In genomic region chr2:191836853-191837769, GRCh38 we compare ENCODE assay signal across 11 cellular contexts. TPM values are rescaled to one million over a fixed set of nuclear protein-coding genes. Genes with fewer than 3 reads are reported as not detected.
DNase-seq lines count a peak whose midpoint lies in the region; ATAC-seq, FAIRE-seq and TF ChIP-seq lines count a peak whose summit lies in the region.
"Had no signal": no experiment of that assay in that cellular context is flagged by ENCODE, and none has a peak within 500 bp of the region (broad histone marks: within the 10 kb centered on the region; RNA-seq: fewer than 3 reads in every experiment).

No MANE protein-coding gene starts in this region.

- peak; percentile 10 for DNase-seq in fibroblast of gingiva (ENCODE audit: low read depth)
- DNase-seq in smooth muscle cell (lab: John Stamatoyannopoulos, UW; ENCODE audit: unreplicated experiment), result no peak
- no peak for DNase-seq in T-helper 17 cell
- DNase-seq in WERI-Rb-1, result no peak
- no peak for DNase-seq in GM19239 (ENCODE audit: insufficient read length, low spot score)
- DNase-seq in NCI-H446 (lab: John Stamatoyannopoulos, UW), result no peak
- DNase-seq: NCI-H2081 treated with DMSO at 0.1 percent for 48 hours had no signal

- H2AFZ ChIP-seq in smooth muscle cell (ENCODE audit: low read depth), result peak overlapping the region; percentile 70

- no peaks in the 10 kb centered on the region for H3K79me2 ChIP-seq in smooth muscle cell (ENCODE audit: low read depth)

- H3K9ac ChIP-seq in smooth muscle cell (ENCODE audit: low read depth), result no peak overlapping the region

- ATAC-seq in GM19372 (IDR thresholded peaks at IDR 0.05; ENCODE audit: low read depth, unreplicated experiment), result peak; percentile 49
- peak; percentile 61 for ATAC-seq in HG03460 (IDR thresholded peaks at IDR 0.05; ENCODE audit: unreplicated experiment)
- ATAC-seq in T-helper 17 cell, result no peak

- no peak for TF ChIP-seq CTCF in smooth muscle cell (IDR thresholded peaks at IDR 0.05; ENCODE audit: borderline replicate concordance, insufficient read depth, poor library complexity, severe bottlenecking)
- no peak for TF ChIP-seq CTCF in WERI-Rb-1 (IDR thresholded peaks at IDR 0.05; ENCODE audit: low read depth, low read length)

- 69% methylated on average over 9 of the region's 9 CpGs for WGBS in smooth muscle cell (ENCODE audit: low lambda C conversion rate)

- no peak for FAIRE-seq in GM19239 (lab: Jason Lieb, UNC)

- H3F3A ChIP-seq in smooth muscle cell (ENCODE audit: low read depth), result no peaks in the 10 kb centered on the region

- peaks cover 6% of the 10 kb centered on the region for H3K4me1 Mint-ChIP-seq in T-helper 17 cell

- H3K36me3 ChIP-seq in smooth muscle cell (ENCODE audit: low read depth) (no peaks in the 10 kb centered on the region), WERI-Rb-1 (no peaks in the 10 kb centered on the region)

- H3K27me3 Mint-ChIP-seq in T-helper 17 cell, result peaks cover 57% of the 10 kb centered on the region

- no peak overlapping the region for H3K4me2 ChIP-seq in smooth muscle cell

- H3K27ac ChIP-seq in smooth muscle cell (ENCODE audit: low read depth) (no peak overlapping the region), WERI-Rb-1 (no peak overlapping the region)

- H3K36me3 Mint-ChIP-seq in T-helper 17 cell (ENCODE audit: low read depth), result peaks cover 2% of the 10 kb centered on the region

- H3K9me3 ChIP-seq in smooth muscle cell (replicated peaks; ENCODE audit: low read depth) (no peaks in the 10 kb centered on the region), T-helper 17 cell (ENCODE audit: control insufficient read depth, low read length, poor library complexity, severe bottlenecking) (no peaks in the 10 kb centered on the region), WERI-Rb-1 (ENCODE audit: severe bottlenecking) (no peaks in the 10 kb centered on the region)

- H3K4me1 ChIP-seq in smooth muscle cell (ENCODE audit: low read depth), result peaks cover 5% of the 10 kb centered on the region

- H4K20me1 ChIP-seq in smooth muscle cell (ENCODE audit: low read depth), result no peaks in the 10 kb centered on the region

- H3K4me3 ChIP-seq in smooth muscle cell (no peak overlapping the region), WERI-Rb-1 (ENCODE audit: low read depth, low read length) (no peak overlapping the region)

- H3K27me3 ChIP-seq in smooth muscle cell (ENCODE audit: low read depth), result no peaks in the 10 kb centered on the region
- H3K27me3 ChIP-seq in WERI-Rb-1 (ENCODE audit: insufficient read depth, low read depth, severe bottlenecking), result no peaks in the 10 kb centered on the region

- H3K4me3 Mint-ChIP-seq in T-helper 17 cell, result no peak overlapping the region

- no peak overlapping the region for H3K27ac Mint-ChIP-seq in T-helper 17 cell

RNA-seq across cellular contexts. Expression of gene CAVIN2, which starts 9.8 kb away (rescaled TPM):
- total RNA-seq in smooth muscle cell (0.13 TPM in 1 of 2 replicates, not detected in the other), T-helper 17 cell (100 to 1,000 TPM in 1 of 2 donors, 1 to 10 TPM in 1; 6.1 to 204 TPM)
- not detected in 2 replicates for polyA plus RNA-seq in smooth muscle cell
- total RNA-seq: activated CD8-positive, alpha-beta memory T cell treated with anti-CD3 and anti-CD28 coated beads for 36 hours; SK-MEL-5 had no signal
